Comparison of ENCODE assay signal across 17 cellular contexts in genomic region chr20:33585413-33585812, GRCh38.
DNase-seq lines count a peak whose midpoint lies in the region; ATAC-seq and TF ChIP-seq lines count a peak whose summit lies in the region.
"Had no signal": no experiment of that assay in that cellular context is flagged by ENCODE, and none has a peak within 500 bp of the region (broad histone marks: within the 10 kb centered on the region; RNA-seq: fewer than 3 reads in every experiment).

No MANE protein-coding gene starts in this region.

- H3K27ac Mint-ChIP-seq in mesothelial cell of epicardium = peak overlapping the region; percentile 72
- H3K27ac Mint-ChIP-seq: CD4-positive, CD25-positive, alpha-beta regulatory T cell; CD8-positive, alpha-beta memory T cell; H9 had no signal

- H3K36me3 ChIP-seq in HEK293 (ENCODE audit: control insufficient read depth in 2 of 2, insufficient read depth in 1 of 2, low read length in 2 of 2) = no peaks in the 10 kb centered on the region
- H3K36me3 ChIP-seq in smooth muscle cell (ENCODE audit: low read depth) = no peaks in the 10 kb centered on the region
- H3K36me3 ChIP-seq in HAP-1 (replicated peaks) = 0 out of 2 replicates have a peak, but pooled peaks cover 4% of the 10 kb centered on the region
- H3K36me3 ChIP-seq: BE2C had no signal

- H3K4me3 Mint-ChIP-seq in mesothelial cell of epicardium = no peak overlapping the region
- H3K4me3 Mint-ChIP-seq: CD4-positive, CD25-positive, alpha-beta regulatory T cell; CD8-positive, alpha-beta memory T cell; H9; IgD-negative memory B cell had no signal

- no peak for TF ChIP-seq CTCF in HEK293 (tag by site-specific recombination; IDR thresholded peaks at IDR 0.05)
- TF ChIP-seq CTCF in mesothelial cell of epicardium (IDR thresholded peaks at IDR 0.05; ENCODE audit: unreplicated experiment) = no peak
- no peak for TF ChIP-seq CTCF in smooth muscle cell (IDR thresholded peaks at IDR 0.05; ENCODE audit: borderline replicate concordance, insufficient read depth, poor library complexity, severe bottlenecking)

- H3K9me3 ChIP-seq in HEK293 (ENCODE audit: control insufficient read depth, insufficient read depth, low read depth, low read length) (no peaks in the 10 kb centered on the region), smooth muscle cell (replicated peaks; ENCODE audit: low read depth) (no peaks in the 10 kb centered on the region), HAP-1 (no peaks in the 10 kb centered on the region)
- H3K9me3 ChIP-seq: BE2C had no signal

- no peaks in the 10 kb centered on the region for H3K27me3 Mint-ChIP-seq in mesothelial cell of epicardium (ENCODE audit: low read depth)
- H3K27me3 Mint-ChIP-seq: CD4-positive, CD25-positive, alpha-beta regulatory T cell; CD8-positive, alpha-beta memory T cell; IgD-negative memory B cell had no signal

- CTCF ChIA-PET in HEK293 (lab: Yijun Ruan, JAX) = no interaction called here

- DNase-seq in astrocyte of the hippocampus (ENCODE audit: low read depth, low spot score) (peak; percentile 7), mesothelial cell of epicardium (ENCODE audit: low spot score in 2 of 2, unreplicated experiment in 2 of 2) (no peak), smooth muscle cell (lab: John Stamatoyannopoulos, UW; ENCODE audit: unreplicated experiment) (no peak), NCI-H2171 treated with DMSO at 0.1 percent for 48 hours (lab: John Stamatoyannopoulos, UW) (no peak), HAP-1 (ENCODE audit: low spot score in 2 of 2) (no peak)
- DNase-seq: BE2C; C1 segment of cervical spinal cord; CD4-positive, CD25-positive, alpha-beta regulatory T cell; CD8-positive, alpha-beta memory T cell; COR-L47; DMS 273 treated with DMSO at 0.1 percent for 48 hours; H9; KBM-7 had no signal

- H3K4me1 ChIP-seq in HEK293 (ENCODE audit: control insufficient read depth, insufficient read depth, low read length) (peaks cover 10% of the 10 kb centered on the region; the same call in 1 of the 2 replicates), smooth muscle cell (ENCODE audit: low read depth) (peaks cover 4% of the 10 kb centered on the region), HAP-1 (peaks cover 2% of the 10 kb centered on the region; the same call in 1 of the 2 replicates)

- POLR2A ChIA-PET in HEK293 (lab: Yijun Ruan, JAX) = no interaction called here

- peaks cover 24% of the 10 kb centered on the region for H3K4me1 Mint-ChIP-seq in mesothelial cell of epicardium

- 98% methylated on average over 4 of the region's 4 CpGs for WGBS in smooth muscle cell (ENCODE audit: low lambda C conversion rate)

- ATAC-seq in GM21529 (IDR thresholded peaks at IDR 0.05; ENCODE audit: unreplicated experiment) = no peak

- H4K20me1 ChIP-seq in smooth muscle cell (ENCODE audit: low read depth) = peaks cover 92% of the 10 kb centered on the region

- H3K79me2 ChIP-seq in smooth muscle cell (ENCODE audit: low read depth) = peaks cover 60% of the 10 kb centered on the region

- peak overlapping the region; percentile 54 for H3K4me2 ChIP-seq in smooth muscle cell

- in situ Hi-C loops in HAP-1 (cut with MboI; ENCODE audit: low sequenced_read_pairs) = no loop called here

- H3K4me3 ChIP-seq in HEK293 (ENCODE audit: low read depth, low read length) (no peak overlapping the region), smooth muscle cell (no peak overlapping the region), HAP-1 (no peak overlapping the region)

- H2AFZ ChIP-seq in smooth muscle cell (ENCODE audit: low read depth) = no peak overlapping the region

- H3K27ac ChIP-seq in HEK293 (ENCODE audit: extremely low read depth, low read depth, low read length) (no peak overlapping the region), smooth muscle cell (ENCODE audit: low read depth) (no peak overlapping the region)
- H3K27ac ChIP-seq: HL-60 had no signal

- H3K36me3 Mint-ChIP-seq in mesothelial cell of epicardium = no peaks in the 10 kb centered on the region
- H3K36me3 Mint-ChIP-seq: CD8-positive, alpha-beta memory T cell had no signal

- H3K27me3 ChIP-seq in smooth muscle cell (ENCODE audit: low read depth) (no peaks in the 10 kb centered on the region), HAP-1 (ENCODE audit: low read depth) (no peaks in the 10 kb centered on the region)
- H3K27me3 ChIP-seq: BE2C had no signal

- H3K9ac ChIP-seq in smooth muscle cell (ENCODE audit: low read depth) = no peak overlapping the region

- no peaks in the 10 kb centered on the region for H3K9me3 Mint-ChIP-seq in mesothelial cell of epicardium
- H3K9me3 Mint-ChIP-seq: CD4-positive, CD25-positive, alpha-beta regulatory T cell; CD8-positive, alpha-beta memory T cell; H9; IgD-negative memory B cell had no signal

- H3F3A ChIP-seq in smooth muscle cell (ENCODE audit: low read depth) = no peaks in the 10 kb centered on the region

TF ChIP-seq in HEK293, 187 proteins besides CTCF, POLR2A, EP300 and RAD21:
- TF ChIP-seq ZFP37 (tag by site-specific recombination; IDR thresholded peaks at IDR 0.05) (no peak), OSR2 (tag by site-specific recombination; IDR thresholded peaks at IDR 0.05) (peak; percentile 43; the same call in 1 of the 2 replicates), ZNF518A (tag by site-specific recombination; conservative IDR thresholded peaks at IDR 0.05; ENCODE audit: low read depth) (no peak), ZIC2 (tag by site-specific recombination; IDR thresholded peaks at IDR 0.05) (no peak), GFI1B (tag by site-specific recombination; IDR thresholded peaks at IDR 0.05) (peak; percentile 37; the same call in 1 of the 2 replicates), MZF1 (tag by site-specific recombination; IDR thresholded peaks at IDR 0.05; ENCODE audit: borderline replicate concordance) (no peak), PRDM1 (tag by site-specific recombination; IDR thresholded peaks at IDR 0.05) (no peak), IKZF3 (tag by site-specific recombination; IDR thresholded peaks at IDR 0.05) (0 out of 2 replicates have a peak, but pooled peaks have one; percentile 16)
- TF ChIP-seq, protein P1, sequence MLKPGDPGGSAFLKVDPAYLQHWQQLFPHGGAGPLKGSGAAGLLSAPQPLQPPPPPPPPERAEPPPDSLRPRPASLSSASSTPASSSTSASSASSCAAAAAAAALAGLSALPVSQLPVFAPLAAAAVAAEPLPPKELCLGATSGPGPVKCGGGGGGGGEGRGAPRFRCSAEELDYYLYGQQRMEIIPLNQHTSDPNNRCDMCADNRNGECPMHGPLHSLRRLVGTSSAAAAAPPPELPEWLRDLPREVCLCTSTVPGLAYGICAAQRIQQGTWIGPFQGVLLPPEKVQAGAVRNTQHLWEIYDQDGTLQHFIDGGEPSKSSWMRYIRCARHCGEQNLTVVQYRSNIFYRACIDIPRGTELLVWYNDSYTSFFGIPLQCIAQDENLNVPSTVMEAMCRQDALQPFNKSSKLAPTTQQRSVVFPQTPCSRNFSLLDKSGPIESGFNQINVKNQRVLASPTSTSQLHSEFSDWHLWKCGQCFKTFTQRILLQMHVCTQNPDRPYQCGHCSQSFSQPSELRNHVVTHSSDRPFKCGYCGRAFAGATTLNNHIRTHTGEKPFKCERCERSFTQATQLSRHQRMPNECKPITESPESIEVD (tag by site-specific recombination; IDR thresholded peaks at IDR 0.05) = peak; percentile 95
